ENCODE assay signal across 8 cellular contexts in genomic region chr3:187319699-187320302, GRCh38. TPM values are rescaled to one million over a fixed set of nuclear protein-coding genes. Genes with fewer than 3 reads are reported as not detected.
A peak's percentile ranks its signal among the peaks of the same experiment; 100 is the strongest.
DNase-seq lines count a peak whose midpoint lies in the region; ATAC-seq and TF ChIP-seq lines count a peak whose summit lies in the region.

No MANE protein-coding gene starts in this region.

- H3K4me3 Mint-ChIP-seq in HFFc6, result peak overlapping the region; percentile 87; the same call in 1 of the 2 replicates
- no peak overlapping the region for H3K4me3 Mint-ChIP-seq in WTC11

- POLR2A ChIA-PET in WTC11 (lab: Charles Lee), result interaction anchor here (0.9 to 3.8 kb wide), 3 partner anchors 10 to 360 kb away, joined by 3 to 18 read pairs (median 3); no protein-coding TSS in a partner anchor

- H3K9me3 ChIP-seq in left lung, result no peaks in the 10 kb centered on the region

- CTCF ChIA-PET in WTC11 (lab: Charles Lee), result interaction anchor here (0.5 to 9.5 kb wide), 84 partner anchors 8 to 512 kb away, joined by 3 to 433 read pairs (median 6); partner anchors contain the start of genes MASP1, RPL39L, RTP2 and SST

- H3K36me3 Mint-ChIP-seq in HFFc6 (ENCODE audit: low read depth) (no peaks in the 10 kb centered on the region), WTC11 (0 out of 2 replicates have a peak, but pooled peaks cover 2% of the 10 kb centered on the region)

- TF ChIP-seq CTCF in 22Rv1 (IDR thresholded peaks at IDR 0.05) (peak; percentile 85), GM10266 (IDR thresholded peaks at IDR 0.05; ENCODE audit: control insufficient read depth, insufficient read depth, low read depth, missing control alignments) (peak; percentile 89), HFFc6 (IDR thresholded peaks at IDR 0.05) (peak; percentile 97), WTC11 (IDR thresholded peaks at IDR 0.05) (peak; percentile 99), left lung (IDR thresholded peaks at IDR 0.05) (peak; percentile 68 to 77)

- H3K36me3 ChIP-seq in left lung, result no peaks in the 10 kb centered on the region

- ATAC-seq in WTC11 (peak; percentile 96), left lung (peak; percentile 98)

- H3K4me1 ChIP-seq in left lung, result peaks cover 0 to 12% of the 10 kb centered on the region in 2 donors

- DNase-seq in GM10266 (ENCODE audit: extremely low spot score) (peak; percentile 72), HFFc6 (peak; percentile 75), NCI-H128 (lab: John Stamatoyannopoulos, UW; ENCODE audit: unreplicated experiment) (peak; percentile 50), WTC11 (ENCODE audit: low spot score) (peak; percentile 90), cerebellum (ENCODE audit: low spot score) (peak; percentile 17), left lung (peak in 1 of 2 donors; percentile 50)
- DNase-seq in stimulated activated CD4-positive, alpha-beta T cell treated with anti-CD3 and anti-CD28 coated beads, TNF-alpha, amount 100 ng/mL, for 24 hours (ENCODE audit: low read depth in 3 of 3), result peak; percentile 19 to 54 (median 32)

- H3K4me1 Mint-ChIP-seq in HFFc6 (ENCODE audit: low read depth) (peaks cover 56% of the 10 kb centered on the region), WTC11 (peaks cover 27% of the 10 kb centered on the region)

- H3K27ac Mint-ChIP-seq in HFFc6 (peak overlapping the region; percentile 94), WTC11 (no peak overlapping the region)

- no peaks in the 10 kb centered on the region for H3K9me3 Mint-ChIP-seq in HFFc6
- peaks cover 6% of the 10 kb centered on the region; the same call in 1 of the 2 replicates for H3K9me3 Mint-ChIP-seq in WTC11

- H3K27ac ChIP-seq in 22Rv1 (no peak overlapping the region), left lung (no peak overlapping the region)

- H3K27me3 ChIP-seq in left lung, result peaks cover 0 to 31% of the 10 kb centered on the region in 2 donors

- intact Hi-C loops in left lung (cut with DNase I), result loop anchor here (5.0 to 10.0 kb wide), 3 partner anchors 95 to 362 kb away; no protein-coding TSS in a partner anchor

- H3K4me3 ChIP-seq in left lung, result no peak overlapping the region

- H3K27me3 Mint-ChIP-seq in HFFc6 (ENCODE audit: insufficient read depth), result peaks cover 1% of the 10 kb centered on the region; the same call in 1 of the 2 replicates
- no peaks in the 10 kb centered on the region for H3K27me3 Mint-ChIP-seq in WTC11 (ENCODE audit: low read depth)

TF ChIP-seq in WTC11, 78 proteins besides CTCF, POLR2A, EP300 and RAD21:
- TF ChIP-seq KAT7 (CRISPR knock-in tag; IDR thresholded peaks at IDR 0.05; ENCODE audit: borderline replicate concordance), result no peak
- TF ChIP-seq ETV6 (CRISPR knock-in tag; IDR thresholded peaks at IDR 0.05), result 0 out of 2 replicates have a peak, but pooled peaks have one; percentile 18
- peak; percentile 42; the same call in 1 of the 2 replicates for TF ChIP-seq TEAD1 (CRISPR knock-in tag; IDR thresholded peaks at IDR 0.05)
- TF ChIP-seq ZNF138 (CRISPR knock-in tag; conservative IDR thresholded peaks at IDR 0.05), result no peak
- no peak for TF ChIP-seq PRRX2 (CRISPR knock-in tag; IDR thresholded peaks at IDR 0.05)
- TF ChIP-seq MXD4 (CRISPR knock-in tag; IDR thresholded peaks at IDR 0.05; ENCODE audit: borderline replicate concordance), result no peak
- 0 out of 2 replicates have a peak, but pooled peaks have one; percentile 25 for TF ChIP-seq ZNF423 (CRISPR knock-in tag; IDR thresholded peaks at IDR 0.05)
TF ChIP-seq in WTC11: peak in this region for 3.

RNA-seq across cellular contexts. Expression of gene MASP1, which starts 28.3 kb away (rescaled TPM):
- total RNA-seq in HFFc6 (2021; fragmentation: NEBNext Ultra II Directional; extraction: Animal tissue kit (Norgen Biotek cat#: 25700)), result 100 to 1,000 TPM in 3 of 6 experiments, 10 to 100 TPM in 3; 31.5 to 133 (median 101) TPM
- total RNA-seq in WTC11 (2021) (2.2 to 3.5 TPM (median 3.1 TPM) in 3 replicates), cerebellum (50.4 TPM), left lung (1 to 10 TPM in 1 of 2 donors, under 1 TPM in 1; 0.42 to 4.5 TPM)

RNA-seq across cellular contexts. Expression of gene RTP4, which starts 48.4 kb away (rescaled TPM):
- under 1 TPM in 1 of 6 experiments, not detected in 5; 0.13 TPM for total RNA-seq in HFFc6 (2021; fragmentation: NEBNext Ultra II Directional; extraction: Animal tissue kit (Norgen Biotek cat#: 25700))
- total RNA-seq in WTC11 (2021) (not detected in 3 replicates), cerebellum (0.18 TPM), left lung (1 to 10 TPM; 3.2 to 5.1 TPM)
